In the genomic region with DNA sequence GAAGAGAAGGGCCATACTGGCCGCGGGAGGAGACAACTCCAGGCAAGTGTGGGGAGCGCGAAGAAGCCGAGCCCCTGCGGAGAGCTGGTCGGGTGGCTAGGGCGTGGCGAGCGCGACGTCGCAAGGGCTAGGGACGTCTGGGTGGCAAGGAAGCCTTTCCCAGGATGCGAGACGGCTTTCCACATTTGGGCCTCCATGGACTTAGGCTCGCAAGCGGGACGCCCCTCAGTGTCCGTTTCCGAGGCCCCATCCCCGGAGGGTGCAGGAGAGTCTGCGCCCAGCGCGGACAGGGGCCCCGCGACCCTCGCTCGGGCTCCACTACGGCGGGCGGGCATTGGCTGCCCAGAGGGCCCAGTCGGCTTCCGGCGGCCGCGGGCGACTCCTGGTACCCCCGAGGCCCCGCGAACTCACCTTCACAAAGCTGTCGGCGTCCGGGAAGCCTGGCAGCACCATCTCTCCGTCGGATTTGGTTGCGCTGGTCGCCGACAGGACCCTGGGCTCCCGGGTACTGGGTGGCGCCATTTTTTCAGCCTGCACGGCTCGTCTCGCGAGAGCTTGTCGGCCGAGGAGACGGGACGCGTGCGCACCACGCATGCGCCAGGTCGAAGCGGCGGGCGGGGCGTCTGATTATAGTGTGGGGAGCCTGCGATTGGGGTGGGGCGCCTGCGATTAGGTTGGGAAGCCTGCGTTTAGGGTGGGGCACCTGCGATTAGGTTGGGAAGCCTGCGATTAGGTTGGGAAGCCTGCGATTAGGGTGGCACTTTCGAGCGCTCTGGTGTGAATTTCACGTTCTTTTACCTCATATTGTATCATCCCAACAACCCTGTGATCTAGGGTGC, we compare ENCODE assay signal across 8 cellular contexts. TPM values are rescaled to one million over a fixed set of nuclear protein-coding genes. Genes with fewer than 3 reads are reported as not detected.
DNase-seq lines count a peak whose midpoint lies in the region; ATAC-seq and TF ChIP-seq lines count a peak whose summit lies in the region.

Gene EXOSC10 (minus strand): TSS at position 560 of the 839 bp plus-strand sequence. CDS start 38 bp downstream, at position 522.

- CTCF ChIA-PET in AG04450 (lab: Charles Lee) = interaction anchor here (0.8 to 2.9 kb wide), 5 partner anchors 13 to 546 kb away, joined by 3 to 20 read pairs (median 4); no protein-coding TSS in a partner anchor

- ATAC-seq in HG03280 (IDR thresholded peaks at IDR 0.05; ENCODE audit: unreplicated experiment) = peak; percentile 95
- peak; percentile 95 to 96 for ATAC-seq in activated CD4-positive, CD25-positive, alpha-beta regulatory T cell treated with anti-CD3 and anti-CD28 coated beads, Interleukin-2, amount 50 U/mL, for 24 hours
- peak; percentile 96 for ATAC-seq in central memory CD8-positive, alpha-beta T cell (replicated peaks; ENCODE audit: extremely low read depth, poor library complexity, severe bottlenecking)

- POLR2A ChIA-PET in AG04450 (lab: Yijun Ruan, JAX) = interaction anchor here (0.6 to 1.0 kb wide), 3 partner anchors 18 to 60 kb away, joined by 3 to 4 read pairs (median 3); no protein-coding TSS in a partner anchor

- H3K9me3 Mint-ChIP-seq in central memory CD8-positive, alpha-beta T cell = no peaks in the 10 kb centered on the region

- H3K9me3 ChIP-seq in AG04450 (ENCODE audit: control insufficient read depth, insufficient read depth, low read length) = no peaks in the 10 kb centered on the region; the same call in 1 of the 2 replicates

- peaks cover 39% of the 10 kb centered on the region for H3K36me3 Mint-ChIP-seq in central memory CD8-positive, alpha-beta T cell (ENCODE audit: insufficient read depth)

- H3K27ac ChIP-seq in AG04450 (ENCODE audit: low read depth, low read length) = peak within 1 kb of the TSS; percentile 52

- no peaks in the 10 kb centered on the region for H3K27me3 Mint-ChIP-seq in central memory CD8-positive, alpha-beta T cell

- H3K4me1 Mint-ChIP-seq in central memory CD8-positive, alpha-beta T cell = peaks cover 13% of the 10 kb centered on the region

- DNase-seq in AG04450 (ENCODE audit: low read depth, low spot score) (peak; percentile 63), NCI-H345 treated with DMSO at 0.1 percent for 48 hours (lab: John Stamatoyannopoulos, UW; ENCODE audit: unreplicated experiment) (peak; percentile 89), iris pigment epithelial cell (ENCODE audit: low read depth) (peak; percentile 80)
- peak; percentile 90 to 92 for DNase-seq in central memory CD8-positive, alpha-beta T cell (ENCODE audit: low spot score in 2 of 2)
- DNase-seq in stimulated activated CD4-positive, alpha-beta T cell treated with anti-CD3 and anti-CD28 coated beads, Interleukin-12 subunit alpha, Interleukin-12 subunit beta, amount 100 ng/mL, for 24 hours (ENCODE audit: low read depth in 2 of 2) = peak; percentile 90 to 95

- in situ Hi-C loops in GM18951 (cut with MboI; ENCODE audit: low sequenced_read_pairs, unreplicated experiment) = no loop called here

- peak within 1 kb of the TSS; percentile 89 for H3K4me3 Mint-ChIP-seq in central memory CD8-positive, alpha-beta T cell

- H3K27ac Mint-ChIP-seq in central memory CD8-positive, alpha-beta T cell (ENCODE audit: low read depth) = peak within 1 kb of the TSS; percentile 95

- H3K27me3 ChIP-seq in AG04450 (ENCODE audit: control insufficient read depth, insufficient read depth, low read length) = no peaks in the 10 kb centered on the region

- H3K4me3 ChIP-seq in AG04450 (ENCODE audit: low read depth, low read length) = peak within 1 kb of the TSS; percentile 95

- TF ChIP-seq POLR2A in GM18951 (IDR thresholded peaks at IDR 0.05; ENCODE audit: extremely low read depth, insufficient read depth, insufficient read length) = peak; percentile 84

- TF ChIP-seq CTCF in AG04450 (IDR thresholded peaks at IDR 0.05; ENCODE audit: low read depth, low read length) = no peak

RNA-seq across cellular contexts. Expression of gene EXOSC10, which starts in this region (rescaled TPM):
- polyA plus RNA-seq in AG04450 (2011; rRNA removed) = 62.7 and 65.9 TPM in 2 replicates
- 38.8 and 41.4 TPM in 2 replicates for polyA minus RNA-seq in AG04450 (2011; rRNA and poly(A)+ RNA removed)

Comparison
In these comparisons a context has a peak if more than half of its experiments do, and no peak if none do; other contexts are left out.
1. Peak in every context shown above with its lines: DNase-seq, ATAC-seq, H3K4me3 ChIP-seq and H3K27ac ChIP-seq.